In genomic region chr11:71203681-71204080, GRCh38 we compare ENCODE assay signal across 23 cellular contexts. TPM values are rescaled to one million over a fixed set of nuclear protein-coding genes. Genes with fewer than 3 reads are reported as not detected.
"Had no signal": no experiment of that assay in that cellular context is flagged by ENCODE, and none has a peak within 500 bp of the region (broad histone marks: within the 10 kb centered on the region; RNA-seq: fewer than 3 reads in every experiment).

No MANE protein-coding gene starts in this region.

- DNase-seq: activated CD4-positive, alpha-beta memory T cell treated with anti-CD3 and anti-CD28 coated beads, Interleukin-2, amount 10 ng/mL, durations not matched to agents 7 days and 5 days; activated CD4-positive, alpha-beta T cell treated with anti-CD3 and anti-CD28 coated beads, Interleukin-2, amount 10 ng/mL, durations not matched to agents 7 days and 5 days; activated CD4-positive, CD25-positive, alpha-beta regulatory T cell; activated gamma-delta T cell; activated naive CD4-positive, alpha-beta T cell treated with anti-CD3 and anti-CD28 coated beads, Interleukin-2, amount 10 ng/mL, durations not matched to agents 7 days and 5 days; activated naive CD8-positive, alpha-beta T cell treated with anti-CD3 and anti-CD28 coated beads for 36 hours; activated T-cell treated with anti-CD3 and anti-CD28 coated beads for 4 hours; activated T-cell treated with anti-CD3 and anti-CD28 coated beads, Interleukin-2, amount 50 U/mL, for 48 hours; Karpas-422; MM.1S; NCI-H1105; NCI-H1436 treated with DMSO at 0.1 percent for 48 hours; NCI-H187; NCI-H2081 treated with DMSO at 0.1 percent for 48 hours; NCI-H446; NCI-H524; PC-3; SHP77 treated with DMSO at 0.1 percent for 48 hours; T-helper 17 cell; T-helper 9 cell had no signal

- H3K4me3 ChIP-seq: K562 had no signal

- ATAC-seq: activated T-helper 17 cell treated with anti-CD3 and anti-CD28 coated beads, Interleukin-2, amount 50 U/mL, for 72 hours; K562; PC-3; T-helper 17 cell had no signal

RNA-seq across cellular contexts. Expression of gene SHANK2, which starts 48.7 kb away (rescaled TPM):
- total RNA-seq: activated CD4-positive, alpha-beta memory T cell treated with anti-CD3 and anti-CD28 coated beads, Interleukin-2, amount 10 ng/mL, durations not matched to agents 7 days and 5 days; activated CD4-positive, alpha-beta T cell treated with anti-CD3 and anti-CD28 coated beads, Interleukin-2, amount 10 ng/mL, durations not matched to agents 7 days and 5 days; activated CD8-positive, alpha-beta memory T cell treated with anti-CD3 and anti-CD28 coated beads for 36 hours; activated naive CD8-positive, alpha-beta T cell treated with anti-CD3 and anti-CD28 coated beads for 36 hours; activated T-helper 17 cell treated with anti-CD3 and anti-CD28 coated beads, Interleukin-2, amount 50 U/mL, for 72 hours had no signal
